Comparison of ENCODE assay signal across 29 cellular contexts in genomic region chr4:143097751-143098150, GRCh38.
"Had no signal": no experiment of that assay in that cellular context is flagged by ENCODE, and none has a peak within 500 bp of the region (broad histone marks: within the 10 kb centered on the region; RNA-seq: fewer than 3 reads in every experiment).

No MANE protein-coding gene starts in this region.

- ATAC-seq: activated CD4-positive, alpha-beta T cell treated with anti-CD3 and anti-CD28 coated beads for 36 hours; activated CD8-positive, alpha-beta memory T cell treated with anti-CD3 and anti-CD28 coated beads, Interleukin-2, amount 10 ng/mL, durations not matched to agents 7 days and 5 days; activated CD8-positive, alpha-beta T cell treated with anti-CD3 and anti-CD28 coated beads, Interleukin-2, amount 10 ng/mL, durations not matched to agents 7 days and 5 days; activated naive CD8-positive, alpha-beta T cell treated with anti-CD3 and anti-CD28 coated beads, Interleukin-2, amount 50 U/mL, for 24 hours; body of pancreas; effector memory CD8-positive, alpha-beta T cell had no signal

- H3K4me1 ChIP-seq: adrenal gland, body of pancreas, breast epithelium had no signal

- H3K27ac ChIP-seq: adrenal gland, body of pancreas, breast epithelium, cardiac muscle cell, epithelial cell of prostate had no signal

- H3K9me3 ChIP-seq: adrenal gland, body of pancreas, breast epithelium had no signal

- DNase-seq: activated CD4-positive, alpha-beta memory T cell treated with anti-CD3 and anti-CD28 coated beads for 36 hours; activated CD4-positive, alpha-beta T cell treated with anti-CD3 and anti-CD28 coated beads for 36 hours; activated CD4-positive, alpha-beta T cell treated with anti-CD3 and anti-CD28 coated beads, Interleukin-2, amount 10 ng/mL, durations not matched to agents 24 days and 14 days; activated CD4-positive, CD25-positive, alpha-beta regulatory T cell; activated CD4-positive, CD25-positive, alpha-beta regulatory T cell treated with anti-CD3 and anti-CD28 coated beads, Interleukin-2, amount 50 U/mL, for 72 hours; activated CD8-positive, alpha-beta memory T cell treated with anti-CD3 and anti-CD28 coated beads, Interleukin-2, amount 10 ng/mL, durations not matched to agents 7 days and 5 days; activated CD8-positive, alpha-beta memory T cell treated with anti-CD3 and anti-CD28 coated beads, Interleukin-2, amount 50 U/mL, for 4 hours; activated CD8-positive, alpha-beta T cell treated with anti-CD3 and anti-CD28 coated beads, Interleukin-2, amount 10 ng/mL, durations not matched to agents 7 days and 5 days; activated effector memory CD4-positive, alpha-beta T cell treated with anti-CD3 and anti-CD28 coated beads, Interleukin-2, amount 50 U/mL, for 16 hours; activated naive CD4-positive, alpha-beta T cell treated with anti-CD3 and anti-CD28 coated beads for 36 hours; activated naive CD8-positive, alpha-beta T cell treated with anti-CD3 and anti-CD28 coated beads for 36 hours; activated naive CD8-positive, alpha-beta T cell treated with anti-CD3 and anti-CD28 coated beads, Interleukin-2, amount 50 U/mL, for 24 hours; activated T-cell treated with anti-CD3 and anti-CD28 coated beads, Interleukin-2, amount 50 U/mL, for 1 hour; activated T-cell treated with anti-CD3 and anti-CD28 coated beads, Interleukin-2, amount 50 U/mL, for 48 hours; adrenal gland; amygdala; aorta; body of pancreas; central memory CD4-positive, alpha-beta T cell; cortex of kidney; dermis blood vessel endothelial cell; effector CD4-positive, alpha-beta T cell; effector memory CD8-positive, alpha-beta T cell; foreskin fibroblast; glutamatergic neuron; T-helper 2 cell had no signal

- H3K4me3 ChIP-seq: adrenal gland, body of pancreas, breast epithelium, cardiac muscle cell had no signal

- H3K36me3 ChIP-seq: adrenal gland, breast epithelium, cardiac muscle cell had no signal

- H3K27me3 ChIP-seq: adrenal gland, body of pancreas, breast epithelium, cardiac muscle cell had no signal
